ENCODE assay signal across 26 cellular contexts in the genomic region with DNA sequence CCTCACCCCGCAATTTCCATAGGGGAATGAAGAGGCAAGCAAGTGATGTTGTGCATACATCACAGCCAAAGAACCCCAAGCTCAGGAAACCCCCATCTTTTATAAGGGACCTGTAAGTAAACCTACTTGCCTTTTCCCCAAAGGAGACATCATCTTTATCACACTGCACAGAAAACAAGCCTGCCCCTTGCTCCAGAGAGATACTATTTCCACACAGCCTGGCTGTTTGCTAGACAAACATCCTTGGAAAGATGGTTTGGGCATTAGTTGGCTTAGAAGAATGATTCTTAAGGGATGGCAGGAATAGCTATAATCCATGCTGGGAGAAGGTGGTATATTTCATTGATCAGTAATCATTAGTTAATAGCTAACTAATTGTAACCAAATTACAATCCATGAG.
DNase-seq lines count a peak whose midpoint lies in the region; ATAC-seq, FAIRE-seq and TF ChIP-seq lines count a peak whose summit lies in the region.
"Had no signal": no experiment of that assay in that cellular context is flagged by ENCODE, and none has a peak within 500 bp of the region (broad histone marks: within the 10 kb centered on the region; RNA-seq: fewer than 3 reads in every experiment).

No MANE protein-coding gene starts in this region.

- H3K14ac ChIP-seq in trophoblast cell (ENCODE audit: low read length): no peak overlapping the region

- no peak overlapping the region for H3K4me3 ChIP-seq in A549
- H3K4me3 ChIP-seq in HepG2 (replicated peaks in 1 of 3; ENCODE audit: insufficient read depth in 1 of 3, low read depth in 2 of 3, low read length in 3 of 3): no peak overlapping the region
- no peak overlapping the region for H3K4me3 ChIP-seq in trophoblast cell (ENCODE audit: low read depth, low read length)
- H3K4me3 ChIP-seq: BLaER1 treated with 17β-estradiol and CSF1 and Interleukin-3, amounts not matched to agents 10 nM and 100 nM; GM12878; GM23248 had no signal

- H3K79me1 ChIP-seq in trophoblast cell (ENCODE audit: low read length): peaks cover 3% of the 10 kb centered on the region

- no peaks in the 10 kb centered on the region for H4K20me1 ChIP-seq in HepG2 (ENCODE audit: insufficient read depth, low read length)
- H4K20me1 ChIP-seq: BLaER1 treated with 17β-estradiol and CSF1 and Interleukin-3, amounts not matched to agents 10 nM and 100 nM had no signal

- intact Hi-C loops in HepG2 (cut with micrococcal nuclease; ENCODE audit: unreplicated experiment): no loop called here

- BruUV-seq in HepG2 (replicated peaks; lab: Mats Ljungman, UMichigan): no TSS peak

- no peak overlapping the region for H2BK120ac ChIP-seq in trophoblast cell (ENCODE audit: insufficient read depth, low read length, poor library complexity)

- H2BK12ac ChIP-seq in trophoblast cell (ENCODE audit: low read length): no peak overlapping the region

- ATAC-seq in A549 (peak in 1 of 2 experiments; percentile 59; a peak in 3 of 6 replicates), HepG2 (peak; percentile 40; the same call in 1 of the 3 replicates)
- ATAC-seq: GM12878 had no signal

- H3K36me3 ChIP-seq in HepG2 (replicated peaks in 1 of 2; ENCODE audit: control insufficient read depth in 1 of 2, insufficient read depth in 2 of 2, low read length in 2 of 2) (no peaks in the 10 kb centered on the region), trophoblast cell (ENCODE audit: control insufficient read depth in 1 of 2, insufficient read depth in 2 of 2, low read length in 2 of 2) (no peaks in the 10 kb centered on the region)
- H3K36me3 ChIP-seq: BE2C; BLaER1 treated with 17β-estradiol and CSF1 and Interleukin-3, amounts not matched to agents 10 nM and 100 nM had no signal

- no peak overlapping the region for H4K8ac ChIP-seq in trophoblast cell (ENCODE audit: low read depth, low read length)

- POLR2A ChIA-PET in A549 (lab: Yijun Ruan, JAX): interaction anchor here (2.1 kb wide), 1 partner anchor 103 kb away, joined by 5 read pairs; no protein-coding TSS in a partner anchor
- POLR2A ChIA-PET in HepG2 (lab: Yijun Ruan, JAX): no interaction called here

- no peak overlapping the region for H4K12ac ChIP-seq in trophoblast cell (ENCODE audit: low read depth, low read length)

- no peak overlapping the region for H2AFZ ChIP-seq in HepG2 (ENCODE audit: low read length)
- H2AFZ ChIP-seq in trophoblast cell (ENCODE audit: insufficient read depth, low read length, poor library complexity): no peak overlapping the region
- H2AFZ ChIP-seq: GM23248 had no signal

- TF ChIP-seq RAD21 in A549 (conservative IDR thresholded peaks at IDR 0.05 in 1 of 2, IDR thresholded peaks at IDR 0.05 in 1 of 2) (no peak), HepG2 (CRISPR knock-in tag; IDR thresholded peaks at IDR 0.05) (no peak)

- H3K27ac ChIP-seq in A549 (peak overlapping the region; percentile 94 to 99), HepG2 (ENCODE audit: extremely low read length, insufficient read depth, low read length) (no peak overlapping the region), trophoblast cell (ENCODE audit: low read depth, low read length) (no peak overlapping the region)
- H3K27ac ChIP-seq: 22Rv1; BLaER1 treated with 17β-estradiol and CSF1 and Interleukin-3, amounts not matched to agents 10 nM and 100 nM; GM23248 had no signal

- H4K91ac ChIP-seq in trophoblast cell (ENCODE audit: low read depth, low read length): no peak overlapping the region

- CTCF ChIA-PET in A549 (lab: Yijun Ruan, JAX): interaction anchor here (1.1 kb wide), 2 partner anchors 21 to 109 kb away, joined by 3 to 4 read pairs; no protein-coding TSS in a partner anchor
- CTCF ChIA-PET in HepG2 (lab: Yijun Ruan, JAX; ENCODE audit: low intra/inter-chr PET ratio, low total read pairs): no interaction called here

- TF ChIP-seq CTCF in A549 (IDR thresholded peaks at IDR 0.05): no peak
- TF ChIP-seq CTCF in HepG2 (CRISPR knock-in tag; IDR thresholded peaks at IDR 0.05): no peak

- H3K4me1 ChIP-seq in A549: peaks cover 83% of the 10 kb centered on the region
- peaks cover 59% of the 10 kb centered on the region for H3K4me1 ChIP-seq in HepG2 (ENCODE audit: insufficient read depth, low read length)
- peaks cover 0 to 3% of the 10 kb centered on the region in 2 experiments for H3K4me1 ChIP-seq in trophoblast cell (ENCODE audit: control insufficient read depth in 1 of 2, insufficient read depth in 2 of 2, low read length in 2 of 2)

- WGBS in A549 (ENCODE audit: missing lambda C conversion rate): 58% methylated on average over 1 of the region's 1 CpG
- WGBS in HepG2 (ENCODE audit: low lambda C conversion rate): 100% methylated on average over 1 of the region's 1 CpG
- no CpG with 5 or more reads among the region's 1 CpG for WGBS in trophoblast cell (ENCODE audit: extremely low coverage, insufficient coverage, insufficient read length)

- TF ChIP-seq EP300 in A549 (IDR thresholded peaks at IDR 0.05): no peak
- TF ChIP-seq EP300 in HepG2 (IDR thresholded peaks at IDR 0.05; ENCODE audit: low read depth in 2 of 2, low read length in 2 of 2): no peak
- TF ChIP-seq EP300 in HepG2 (CRISPR knock-in tag; IDR thresholded peaks at IDR 0.05; ENCODE audit: borderline replicate concordance): no peak

- no peak for DNase-seq in A549 (ENCODE audit: low read depth in 1 of 2, low spot score in 1 of 2)
- DNase-seq in HepG2 (ENCODE audit: low spot score): no peak
- peak; percentile 57 to 80 for DNase-seq in trophoblast cell
- no peak for DNase-seq in urothelium cell line (ENCODE audit: low spot score)
- no peak for DNase-seq in stimulated activated CD4-positive, alpha-beta T cell treated with anti-CD3 and anti-CD28 coated beads, Interleukin-2, amount 100 ng/mL, for 48 hours
- DNase-seq in NCI-H2029 (lab: John Stamatoyannopoulos, UW): no peak
- DNase-seq in SHP77 treated with DMSO at 0.1 percent for 48 hours (lab: John Stamatoyannopoulos, UW): no peak
- DNase-seq: ACHN; AML-193; BE2C; CD4-positive, alpha-beta T cell; CD8-positive, alpha-beta memory T cell; DMS 273 treated with DMSO at 0.1 percent for 48 hours; DMS79; EL; GDM1; GM23248; H7; HCEC 1CT had no signal

- no peak overlapping the region for H3K9ac ChIP-seq in HepG2 (ENCODE audit: insufficient read depth, low read depth, low read length)
- H3K9ac ChIP-seq in trophoblast cell (ENCODE audit: low read length): no peak overlapping the region
- H3K9ac ChIP-seq: BLaER1 treated with 17β-estradiol and CSF1 and Interleukin-3, amounts not matched to agents 10 nM and 100 nM; GM23248 had no signal

- H2BK5ac ChIP-seq in trophoblast cell (ENCODE audit: low read depth, low read length, poor library complexity): no peak overlapping the region

- H3K18ac ChIP-seq in trophoblast cell (ENCODE audit: low read length): no peak overlapping the region

- TF ChIP-seq POLR2A in A549 (IDR thresholded peaks at IDR 0.05; ENCODE audit: low read length) (no peak), HepG2 (IDR thresholded peaks at IDR 0.05; ENCODE audit: insufficient read depth in 1 of 2, low read depth in 2 of 2, low read length in 2 of 2) (no peak)

- no peak overlapping the region for H3K23ac ChIP-seq in trophoblast cell (ENCODE audit: low read length)

- in situ Hi-C loops in HepG2 (cut with HindIII; ENCODE audit: extremely low pct_ligation_motif_present, low pct_unique_long_range_greater_than_20kb): no loop called here

- FAIRE-seq in A549 (lab: Jason Lieb, UNC) (peak; percentile 80), HepG2 (lab: Jason Lieb, UNC) (no peak), urothelium cell line (lab: Jason Lieb, UNC) (peak; percentile 92)
- FAIRE-seq: A204.1, D721Med, GM12878, GM19239, H1 had no signal

- H3K4me2 ChIP-seq in A549 (peak overlapping the region; percentile 85), HepG2 (ENCODE audit: low read depth, low read length) (no peak overlapping the region), trophoblast cell (ENCODE audit: low read length) (no peak overlapping the region)
- H3K4me2 ChIP-seq: BLaER1 treated with 17β-estradiol and CSF1 and Interleukin-3, amounts not matched to agents 10 nM and 100 nM had no signal

- H3K79me2 ChIP-seq in HepG2 (ENCODE audit: insufficient read depth, low read length) (no peaks in the 10 kb centered on the region), trophoblast cell (ENCODE audit: control insufficient read depth, insufficient read depth, low read length, poor library complexity) (no peaks in the 10 kb centered on the region)

- H3K9me3 ChIP-seq in A549: no peaks in the 10 kb centered on the region
- H3K9me3 ChIP-seq in HepG2 (ENCODE audit: low read length): no peaks in the 10 kb centered on the region
- no peaks in the 10 kb centered on the region for H3K9me3 ChIP-seq in trophoblast cell (ENCODE audit: insufficient read depth, low read depth, low read length)
- H3K9me3 ChIP-seq: BE2C; BLaER1 treated with 17β-estradiol and CSF1 and Interleukin-3, amounts not matched to agents 10 nM and 100 nM had no signal

- H3K27me3 ChIP-seq in HepG2 (ENCODE audit: control insufficient read depth in 1 of 2, insufficient read depth in 2 of 2, low read length in 2 of 2): no peaks in the 10 kb centered on the region
- no peaks in the 10 kb centered on the region for H3K27me3 ChIP-seq in trophoblast cell (ENCODE audit: insufficient read depth, low read length)
- H3K27me3 ChIP-seq: BE2C; BLaER1 treated with 17β-estradiol and CSF1 and Interleukin-3, amounts not matched to agents 10 nM and 100 nM had no signal

- H2AK5ac ChIP-seq in trophoblast cell (ENCODE audit: low read length): no peak overlapping the region

- H3K4ac ChIP-seq in trophoblast cell (ENCODE audit: low read depth, low read length): no peak overlapping the region

TF ChIP-seq in A549, 52 proteins besides CTCF, POLR2A, EP300 and RAD21 (continues in another document):
- TF ChIP-seq HEYL (CRISPR knock-in tag; IDR thresholded peaks at IDR 0.05): no peak

TF ChIP-seq in HepG2, 621 proteins besides CTCF, POLR2A, EP300 and RAD21:
- peak; percentile 64; the same call in 1 of the 2 replicates for TF ChIP-seq PPARG (CRISPR knock-in tag; conservative IDR thresholded peaks at IDR 0.05)
- TF ChIP-seq KMT2B (CRISPR knock-in tag; IDR thresholded peaks at IDR 0.05): no peak

Comparison
In these comparisons a context has a peak if more than half of its experiments do, and no peak if none do; other contexts are left out.
1. DNase-seq: peak in trophoblast cell (2 of 2); none in A549 (0 of 2), HepG2 (single experiment), urothelium cell line (single experiment), stimulated activated CD4-positive, alpha-beta T cell treated with anti-CD3 and anti-CD28 coated beads, Interleukin-2, amount 100 ng/mL, for 48 hours (0 of 2), NCI-H2029 (single experiment) and SHP77 treated with DMSO at 0.1 percent for 48 hours (single experiment).
2. H3K27ac ChIP-seq: peak in A549 (2 of 2); none in HepG2 (single experiment) and trophoblast cell (single experiment).